ENCODE assay signal across 12 cellular contexts in the genomic region with DNA sequence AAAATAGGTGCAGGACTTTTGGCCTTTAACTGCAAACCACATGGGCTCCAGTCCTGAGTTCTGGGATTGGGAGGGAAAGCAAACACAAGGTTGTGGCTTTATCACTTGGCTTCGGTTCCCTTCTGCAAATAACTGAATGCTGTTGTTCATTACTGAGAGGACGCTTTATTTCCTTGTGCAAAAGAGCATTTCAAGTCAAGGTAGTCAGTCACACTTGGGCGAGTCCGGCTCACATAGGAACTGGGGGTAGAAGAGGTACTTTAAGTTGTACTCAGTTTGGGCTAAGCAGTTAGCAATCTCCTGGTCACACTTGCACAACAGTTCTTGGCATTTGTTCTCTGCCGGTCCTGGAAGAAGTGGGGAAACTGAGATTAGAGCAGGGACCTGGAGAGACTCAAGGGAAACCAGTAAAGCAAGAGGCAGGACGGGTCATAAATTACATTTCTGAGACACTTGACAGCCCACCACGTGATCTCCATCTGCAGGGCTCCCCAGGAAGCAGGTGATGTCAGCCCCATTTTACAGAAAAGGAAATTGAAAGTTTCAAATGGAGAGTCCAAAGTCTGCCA. TPM values are rescaled to one million over a fixed set of nuclear protein-coding genes. Genes with fewer than 3 reads are reported as not detected.
DNase-seq lines count a peak whose midpoint lies in the region; ATAC-seq, FAIRE-seq and TF ChIP-seq lines count a peak whose summit lies in the region.
"Had no signal": no experiment of that assay in that cellular context is flagged by ENCODE, and none has a peak within 500 bp of the region (broad histone marks: within the 10 kb centered on the region; RNA-seq: fewer than 3 reads in every experiment).

No MANE protein-coding gene starts in this region.

- H3K79me2 ChIP-seq in K562 (ENCODE audit: control insufficient read depth, insufficient read depth, low read length), result no peaks in the 10 kb centered on the region

- TF ChIP-seq CTCF in A673 (conservative IDR thresholded peaks at IDR 0.05; ENCODE audit: low read depth, low read length) (no peak), K562 (IDR thresholded peaks at IDR 0.05 in 2 of 3, conservative IDR thresholded peaks at IDR 0.05 in 1 of 3; ENCODE audit: insufficient read depth in 2 of 3, low read depth in 1 of 3, low read length in 3 of 3) (no peak)

- POLR2A ChIA-PET in A673 (lab: Charles Lee; ENCODE audit: low non-redundant PET) (no interaction called here), K562 (lab: Yijun Ruan, JAX) (no interaction called here)

- H3K36me3 ChIP-seq in A673 (ENCODE audit: insufficient read depth, low read length, poor library complexity, severe bottlenecking) (peaks cover 8% of the 10 kb centered on the region), K562 (ENCODE audit: control insufficient read depth, insufficient read depth, low read length) (peaks cover 11% of the 10 kb centered on the region; the same call in 2 of the 3 replicates)
- H3K36me3 ChIP-seq: ovary had no signal

- no peak for TF ChIP-seq POLR2A in K562 (conservative IDR thresholded peaks at IDR 0.05)

- intact Hi-C loops in A673 (cut with micrococcal nuclease; ENCODE audit: unreplicated experiment), result no loop called here
- intact Hi-C loops in K562 (cut with micrococcal nuclease), result no loop called here

- WGBS in K562 (ENCODE audit: insufficient coverage, low coverage, missing lambda C conversion rate), result 17% methylated on average over 7 of the region's 7 CpGs

- TF ChIP-seq RAD21 in K562 (CRISPR knock-in tag; conservative IDR thresholded peaks at IDR 0.05 in 1 of 2, IDR thresholded peaks at IDR 0.05 in 1 of 2), result no peak

- H3K4me3 ChIP-seq in A673 (ENCODE audit: low read depth, low read length, poor library complexity, severe bottlenecking) (no peak overlapping the region), K562 (no peak overlapping the region)
- H3K4me3 ChIP-seq: ovary had no signal

- H3K4me1 ChIP-seq in A673 (ENCODE audit: insufficient read depth, low read length, poor library complexity, severe bottlenecking) (peaks cover 6% of the 10 kb centered on the region), K562 (replicated peaks in 1 of 2; ENCODE audit: control insufficient read depth in 2 of 2, insufficient read depth in 2 of 2, low read length in 2 of 2) (no peaks in the 10 kb centered on the region; a peak in 1 of 5 replicates)

- ATAC-seq in HG03354 (IDR thresholded peaks at IDR 0.05; ENCODE audit: poor library complexity, severe bottlenecking, unreplicated experiment) (peak; percentile 85), K562 (peak; percentile 62), HG02623 (IDR thresholded peaks at IDR 0.05; ENCODE audit: unreplicated experiment) (no peak)

- H3K27ac ChIP-seq in A673 (ENCODE audit: low read depth, low read length, poor library complexity, severe bottlenecking), result no peak overlapping the region
- H3K27ac ChIP-seq in K562 (ENCODE audit: extremely low read depth, low read depth, low read length), result no peak overlapping the region
- H3K27ac ChIP-seq: ovary had no signal

- CTCF ChIA-PET in A673 (lab: Charles Lee) (no interaction called here), K562 (lab: Yijun Ruan, JAX; ENCODE audit: low intra/inter-chr PET ratio) (no interaction called here)

- H3K9ac ChIP-seq in K562 (ENCODE audit: insufficient read depth in 1 of 2, low read depth in 2 of 2, low read length in 2 of 2), result no peak overlapping the region

- no peaks in the 10 kb centered on the region for H3K9me3 ChIP-seq in A673 (ENCODE audit: low read depth, low read length, poor library complexity, severe bottlenecking)
- H3K9me3 ChIP-seq in K562 (replicated peaks; ENCODE audit: control insufficient read depth, insufficient read depth, low read depth, low read length), result no peaks in the 10 kb centered on the region
- H3K9me3 ChIP-seq: ovary had no signal

- H3K27me3 ChIP-seq in A673 (replicated peaks; ENCODE audit: insufficient read depth, low read depth, low read length, poor library complexity) (no peaks in the 10 kb centered on the region), K562 (ENCODE audit: control insufficient read depth in 2 of 2, insufficient read depth in 2 of 2, low read length in 2 of 2) (no peaks in the 10 kb centered on the region)
- H3K27me3 ChIP-seq: ovary had no signal

- H2AFZ ChIP-seq in K562 (ENCODE audit: low read depth, low read length), result no peak overlapping the region

- BruUV-seq in A673 (replicated peaks; lab: Mats Ljungman, UMichigan) (no TSS peak), K562 (replicated peaks; lab: Mats Ljungman, UMichigan) (no TSS peak)

- H4K20me1 ChIP-seq in K562 (replicated peaks; ENCODE audit: control insufficient read depth, insufficient read depth, low read length), result no peaks in the 10 kb centered on the region

- TF ChIP-seq EP300 in K562 (IDR thresholded peaks at IDR 0.05; ENCODE audit: low read length), result no peak

- FAIRE-seq in GM19239 (lab: Jason Lieb, UNC) (peak; percentile 93), K562 (lab: Jason Lieb, UNC) (peak; percentile 78)

- no peak overlapping the region for H3K4me2 ChIP-seq in K562 (ENCODE audit: insufficient read depth, low read length)

- peak; percentile 13 for DNase-seq in A673 (ENCODE audit: low spot score)
- DNase-seq in GM19239 (ENCODE audit: insufficient read length, low spot score), result peak; percentile 61
- peak in 2 of 4 experiments; percentile 39 for DNase-seq in K562 (ENCODE audit: extremely low read depth in 1 of 4, low spot score in 3 of 4)
- DNase-seq in NCI-H1694 (lab: John Stamatoyannopoulos, UW), result no peak
- DNase-seq in T1000 (lab: John Stamatoyannopoulos, UW), result no peak
- no peak for DNase-seq in NCI-H226
- DNase-seq: activated T-cell treated with anti-CD3 and anti-CD28 coated beads, Interleukin-2, amount 50 U/mL, for 72 hours; NK-92 treated with Interleukin-12 subunit alpha and Interleukin-12 subunit beta, amount 100 ng/mL, for 24 hours; ovary had no signal

- no peaks in the 10 kb centered on the region for H3K9me1 ChIP-seq in K562 (ENCODE audit: control insufficient read depth, insufficient read depth, low read length)

- in situ Hi-C loops in K562 (cut with MboI), result no loop called here

RNA-seq across cellular contexts. Expression of a gene that starts 21.6 kb away (rescaled TPM):
- total RNA-seq in A673 (2021), result not detected in 2 replicates
- total RNA-seq in K562 (2011; cell fraction: chromatin; rRNA removed; ENCODE audit: low replicate concordance), result not detected in 2 replicates
- not detected in 2 replicates for total RNA-seq in K562 (2011; cell fraction: nucleolus; rRNA removed)
- total RNA-seq in K562 (2011; cell fraction: nucleoplasm; rRNA removed), result not detected in 2 replicates
- not detected in 2 replicates for total RNA-seq in K562 (2014; rRNA removed)
- not detected in 2 replicates for total RNA-seq in K562 (2014; rRNA removed; fragmentation: Illumina TruSeq; extraction: Trizol)
- not detected in 2 replicates for total RNA-seq in K562 (2015; rRNA removed; fragmentation: Illumina TruSeq; extraction: Trizol)
- total RNA-seq in K562 (2021), result not detected in 2 replicates
- not detected in 2 replicates for polyA plus RNA-seq in K562 (2011; rRNA removed)
- polyA plus RNA-seq in K562 (2011; cell fraction: cytosol; rRNA removed), result not detected in 2 replicates
- not detected in 2 replicates for polyA plus RNA-seq in K562 (2011; cell fraction: nucleus; rRNA removed)
- polyA plus RNA-seq in K562 (2012), result not detected in 2 replicates
- polyA plus RNA-seq in K562 (2014; fragmentation: Illumina TruSeq; extraction: Trizol), result not detected in 2 replicates
- not detected for polyA plus RNA-seq in K562 (2014; fragmentation: Nextera tagmentation; extraction: Ambion mirVana)
- not detected in 2 replicates for polyA plus RNA-seq in K562 (2014; rRNA removed)
- polyA minus RNA-seq in K562 (2011; rRNA and poly(A)+ RNA removed), result not detected in 2 replicates
- polyA minus RNA-seq in K562 (2011; cell fraction: cytosol; rRNA and poly(A)+ RNA removed), result not detected in 2 replicates
- polyA minus RNA-seq in K562 (2011; cell fraction: nucleus; rRNA and poly(A)+ RNA removed), result not detected in 2 replicates
- total RNA-seq: activated T-cell treated with anti-CD3 and anti-CD28 coated beads, Interleukin-2, amount 50 U/mL, for 72 hours had no signal
- polyA plus RNA-seq: BJ, ovary had no signal

RNA-seq across cellular contexts. Expression of a gene that starts 30.7 kb away (rescaled TPM):
- 6.7 and 8.2 TPM in 2 replicates for total RNA-seq in A673 (2021)
- total RNA-seq in K562 (2011; cell fraction: chromatin; rRNA removed; ENCODE audit: low replicate concordance), result 14.0 and 35.2 TPM in 2 replicates
- 4.0 and 8.7 TPM in 2 replicates for total RNA-seq in K562 (2011; cell fraction: nucleolus; rRNA removed)
- total RNA-seq in K562 (2011; cell fraction: nucleoplasm; rRNA removed), result 5.6 and 7.4 TPM in 2 replicates
- total RNA-seq in K562 (2014; rRNA removed), result 2.0 TPM in 2 replicates
- 4.0 and 4.5 TPM in 2 replicates for total RNA-seq in K562 (2014; rRNA removed; fragmentation: Illumina TruSeq; extraction: Trizol)
- 1.9 and 4.8 TPM in 2 replicates for total RNA-seq in K562 (2015; rRNA removed; fragmentation: Illumina TruSeq; extraction: Trizol)
- total RNA-seq in K562 (2021), result 3.4 and 3.8 TPM in 2 replicates
- 1.4 TPM in 2 replicates for polyA plus RNA-seq in K562 (2011; rRNA removed)
- polyA plus RNA-seq in K562 (2011; cell fraction: cytosol; rRNA removed), result 0.10 TPM in 1 of 2 replicates, not detected in the other
- 4.6 and 5.0 TPM in 2 replicates for polyA plus RNA-seq in K562 (2011; cell fraction: nucleus; rRNA removed)
- polyA plus RNA-seq in K562 (2012), result 4.0 and 4.3 TPM in 2 replicates
- 2.7 and 5.2 TPM in 2 replicates for polyA plus RNA-seq in K562 (2014; fragmentation: Illumina TruSeq; extraction: Trizol)
- 1 to 10 TPM; 1.1 to 1.9 TPM for polyA plus RNA-seq in K562 (2014; fragmentation: Nextera tagmentation; extraction: Ambion mirVana)
- 6.6 and 8.8 TPM in 2 replicates for polyA plus RNA-seq in K562 (2014; rRNA removed)
- polyA minus RNA-seq in K562 (2011; rRNA and poly(A)+ RNA removed), result 0.39 TPM in 1 of 2 replicates, not detected in the other
- polyA minus RNA-seq in K562 (2011; cell fraction: cytosol; rRNA and poly(A)+ RNA removed), result not detected in 2 replicates
- polyA minus RNA-seq in K562 (2011; cell fraction: nucleus; rRNA and poly(A)+ RNA removed), result 0.54 and 1.2 TPM in 2 replicates

RNA-seq across cellular contexts. Expression of a gene that starts 39.7 kb away (rescaled TPM):
- total RNA-seq in A673 (2021) (58.5 and 60.1 TPM in 2 replicates), K562 (2014; rRNA removed) (42.8 and 45.0 TPM in 2 replicates), K562 (2014; rRNA removed; fragmentation: Illumina TruSeq; extraction: Trizol) (62.5 and 81.4 TPM in 2 replicates), K562 (2015; rRNA removed; fragmentation: Illumina TruSeq; extraction: Trizol) (58.1 and 60.4 TPM in 2 replicates), K562 (2021) (53.5 and 58.2 TPM in 2 replicates)
- total RNA-seq in K562 (2011; cell fraction: chromatin; rRNA removed; ENCODE audit: low replicate concordance), result 75.3 and 78.0 TPM in 2 replicates
- 63.4 and 72.2 TPM in 2 replicates for total RNA-seq in K562 (2011; cell fraction: nucleolus; rRNA removed)
- 65.4 and 88.9 TPM in 2 replicates for total RNA-seq in K562 (2011; cell fraction: nucleoplasm; rRNA removed)
- polyA plus RNA-seq in K562 (2011; rRNA removed) (54.1 and 71.9 TPM in 2 replicates), K562 (2014; fragmentation: Illumina TruSeq; extraction: Trizol) (82.6 and 82.8 TPM in 2 replicates), K562 (2014; fragmentation: Nextera tagmentation; extraction: Ambion mirVana) (10 to 100 TPM; 55.2 to 57.7 TPM), K562 (2014; rRNA removed) (61.8 and 70.5 TPM in 2 replicates)
- 40.6 and 58.1 TPM in 2 replicates for polyA plus RNA-seq in K562 (2011; cell fraction: cytosol; rRNA removed)
- polyA plus RNA-seq in K562 (2011; cell fraction: nucleus; rRNA removed), result 15.7 and 17.1 TPM in 2 replicates
- 48.1 and 54.2 TPM in 2 replicates for polyA plus RNA-seq in K562 (2012)
- 60.9 and 80.5 TPM in 2 replicates for polyA minus RNA-seq in K562 (2011; rRNA and poly(A)+ RNA removed)
- polyA minus RNA-seq in K562 (2011; cell fraction: cytosol; rRNA and poly(A)+ RNA removed), result 24.8 and 28.9 TPM in 2 replicates
- 15.1 and 30.1 TPM in 2 replicates for polyA minus RNA-seq in K562 (2011; cell fraction: nucleus; rRNA and poly(A)+ RNA removed)

RNA-seq across cellular contexts. Expression of a gene that starts 42.4 kb away (rescaled TPM):
- total RNA-seq in A673 (2021) (37.5 and 38.7 TPM in 2 replicates), K562 (2014; rRNA removed) (23.6 and 29.6 TPM in 2 replicates), K562 (2014; rRNA removed; fragmentation: Illumina TruSeq; extraction: Trizol) (41.3 and 50.3 TPM in 2 replicates), K562 (2015; rRNA removed; fragmentation: Illumina TruSeq; extraction: Trizol) (44.8 and 48.1 TPM in 2 replicates), K562 (2021) (30.5 and 36.3 TPM in 2 replicates)
- 41.3 and 80.1 TPM in 2 replicates for total RNA-seq in K562 (2011; cell fraction: chromatin; rRNA removed; ENCODE audit: low replicate concordance)
- total RNA-seq in K562 (2011; cell fraction: nucleolus; rRNA removed), result 24.1 and 31.0 TPM in 2 replicates
- 37.2 and 45.2 TPM in 2 replicates for total RNA-seq in K562 (2011; cell fraction: nucleoplasm; rRNA removed)
- polyA plus RNA-seq in K562 (2011; rRNA removed) (33.6 and 40.4 TPM in 2 replicates), K562 (2014; fragmentation: Illumina TruSeq; extraction: Trizol) (47.0 and 51.3 TPM in 2 replicates), K562 (2014; fragmentation: Nextera tagmentation; extraction: Ambion mirVana) (10 to 100 TPM in 1 of 2 experiments, 1 to 10 TPM in 1; 9.6 to 18.5 TPM), K562 (2014; rRNA removed) (42.1 and 45.9 TPM in 2 replicates)
- polyA plus RNA-seq in K562 (2011; cell fraction: cytosol; rRNA removed), result 16.5 and 29.7 TPM in 2 replicates
- polyA plus RNA-seq in K562 (2011; cell fraction: nucleus; rRNA removed), result 29.1 and 36.3 TPM in 2 replicates
- polyA plus RNA-seq in K562 (2012), result 31.3 and 37.2 TPM in 2 replicates
- polyA minus RNA-seq in K562 (2011; rRNA and poly(A)+ RNA removed), result 50.0 and 52.1 TPM in 2 replicates
- 14.5 and 24.4 TPM in 2 replicates for polyA minus RNA-seq in K562 (2011; cell fraction: cytosol; rRNA and poly(A)+ RNA removed)
- polyA minus RNA-seq in K562 (2011; cell fraction: nucleus; rRNA and poly(A)+ RNA removed), result 22.6 and 35.7 TPM in 2 replicates

Comparison
In these comparisons a context has a peak if more than half of its experiments do, and no peak if none do; other contexts are left out.
1. DNase-seq: peak in A673 (single experiment) and GM19239 (single experiment); none in NCI-H1694 (single experiment), T1000 (single experiment) and NCI-H226 (single experiment).